ENCODE assay signal across 9 cellular contexts in the genomic region with DNA sequence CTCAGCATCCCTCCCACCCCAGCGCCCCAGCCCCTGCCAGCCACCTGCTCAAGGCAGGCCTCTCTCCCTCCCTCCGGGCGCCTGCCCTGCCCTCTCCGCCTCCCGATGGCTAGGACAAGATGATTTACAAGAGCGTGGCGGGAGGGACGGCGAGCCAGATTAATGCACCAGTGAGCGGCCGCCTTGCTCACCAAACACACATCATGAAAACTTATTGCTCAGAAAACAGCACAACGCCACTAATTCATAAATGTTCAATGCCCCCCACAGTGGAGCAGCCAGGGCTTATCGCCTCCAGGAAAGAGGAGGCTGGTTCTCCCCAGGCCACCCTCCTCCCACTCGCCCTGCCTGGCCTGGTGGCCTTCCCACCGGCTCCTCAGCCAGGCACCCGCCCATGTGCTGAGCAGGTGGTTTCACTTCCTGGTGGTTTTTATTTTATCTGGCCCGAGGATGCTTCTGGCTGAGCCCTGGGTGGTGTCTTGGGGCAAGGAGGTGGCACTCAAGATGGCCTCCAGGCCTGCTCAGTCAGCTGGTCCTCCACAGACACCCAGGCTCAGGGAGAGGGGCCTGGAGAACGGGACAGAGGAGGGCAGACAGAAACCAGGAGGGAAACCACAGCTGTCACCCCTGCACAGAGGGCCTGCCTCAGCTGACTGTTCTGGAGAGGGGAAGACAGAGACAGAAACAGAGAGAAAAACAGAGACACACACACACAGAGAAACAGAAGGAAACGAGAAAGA.
A peak's percentile ranks its signal among the peaks of the same experiment; 100 is the strongest.
DNase-seq lines count a peak whose midpoint lies in the region; ATAC-seq and TF ChIP-seq lines count a peak whose summit lies in the region.
"Had no signal": no experiment of that assay in that cellular context is flagged by ENCODE, and none has a peak within 500 bp of the region (broad histone marks: within the 10 kb centered on the region; RNA-seq: fewer than 3 reads in every experiment).

No MANE protein-coding gene starts in this region.

- TF ChIP-seq POLR2A in thyroid gland (IDR thresholded peaks at IDR 0.05), result no peak

- peak overlapping the region; percentile 4 for H3K4me3 Mint-ChIP-seq in activated naive CD4-positive, alpha-beta T cell treated with anti-CD3 and anti-CD28 coated beads, Interleukin-2, amount 50 U/mL, for 24 hours

- H3K27ac Mint-ChIP-seq in activated naive CD4-positive, alpha-beta T cell treated with anti-CD3 and anti-CD28 coated beads, Interleukin-2, amount 50 U/mL, for 24 hours, result peak overlapping the region; percentile 0
- no peak overlapping the region for H3K27ac Mint-ChIP-seq in activated naive CD4-positive, alpha-beta T cell treated with anti-CD3 and anti-CD28 coated beads, Interleukin-2, amount 50 U/mL, for 72 hours

- H3K4me1 ChIP-seq in thyroid gland, result peaks cover 0 to 14% of the 10 kb centered on the region in 2 donors

- ATAC-seq in HG03280 (IDR thresholded peaks at IDR 0.05; ENCODE audit: unreplicated experiment), result peak; percentile 50
- peak; percentile 18 to 39 for ATAC-seq in activated naive CD4-positive, alpha-beta T cell treated with anti-CD3 and anti-CD28 coated beads, Interleukin-2, amount 50 U/mL, for 72 hours
- ATAC-seq in GM21390 (IDR thresholded peaks at IDR 0.05; ENCODE audit: unreplicated experiment), result no peak

- no peaks in the 10 kb centered on the region for H3K9me3 ChIP-seq in thyroid gland

- intact Hi-C loops in thyroid gland (cut with DNase I), result no loop called here

- H3K4me3 ChIP-seq in thyroid gland (replicated peaks in 1 of 3), result no peak overlapping the region

- 69 to 81% methylated on average over 16 to 19 of the region's 19 CpGs for WGBS in thyroid gland, 2 donors

- H3K36me3 ChIP-seq in thyroid gland, result no peaks in the 10 kb centered on the region

- no peaks in the 10 kb centered on the region for H3K9me3 Mint-ChIP-seq in activated naive CD4-positive, alpha-beta T cell treated with anti-CD3 and anti-CD28 coated beads, Interleukin-2, amount 50 U/mL, for 24 hours
- H3K9me3 Mint-ChIP-seq in activated naive CD4-positive, alpha-beta T cell treated with anti-CD3 and anti-CD28 coated beads, Interleukin-2, amount 50 U/mL, for 72 hours, result no peaks in the 10 kb centered on the region

- peaks cover 2% of the 10 kb centered on the region for H3K36me3 Mint-ChIP-seq in activated naive CD4-positive, alpha-beta T cell treated with anti-CD3 and anti-CD28 coated beads, Interleukin-2, amount 50 U/mL, for 24 hours
- peaks cover 0 to 6% of the 10 kb centered on the region in 2 donors for H3K36me3 Mint-ChIP-seq in activated naive CD4-positive, alpha-beta T cell treated with anti-CD3 and anti-CD28 coated beads, Interleukin-2, amount 50 U/mL, for 72 hours

- H3K27me3 ChIP-seq in thyroid gland, result no peaks in the 10 kb centered on the region

- no peaks in the 10 kb centered on the region for H3K27me3 Mint-ChIP-seq in activated naive CD4-positive, alpha-beta T cell treated with anti-CD3 and anti-CD28 coated beads, Interleukin-2, amount 50 U/mL, for 24 hours

- H3K4me1 Mint-ChIP-seq in activated naive CD4-positive, alpha-beta T cell treated with anti-CD3 and anti-CD28 coated beads, Interleukin-2, amount 50 U/mL, for 24 hours, result peaks cover 42% of the 10 kb centered on the region

- TF ChIP-seq CTCF in thyroid gland (IDR thresholded peaks at IDR 0.05), result no peak

- DNase-seq in activated naive CD4-positive, alpha-beta T cell treated with Interleukin-2 at 50 U/mL for 16 hours, result no peak
- no peak for DNase-seq in activated naive CD4-positive, alpha-beta T cell treated with anti-CD3 and anti-CD28 coated beads, Interleukin-2, amount 50 U/mL, for 72 hours (ENCODE audit: low spot score in 2 of 2)
- peak; percentile 8 to 10 for DNase-seq in thyroid gland
- DNase-seq in COLO668 (lab: John Stamatoyannopoulos, UW; ENCODE audit: unreplicated experiment), result no peak
- no peak for DNase-seq in DMS53 (lab: John Stamatoyannopoulos, UW)
- DNase-seq: DMS79 had no signal

- H3K27ac ChIP-seq in thyroid gland, result no peak overlapping the region

Comparison
In these comparisons a context has a peak if more than half of its experiments do, and no peak if none do; other contexts are left out.
1. DNase-seq: peak in thyroid gland (2 of 2); none in activated naive CD4-positive, alpha-beta T cell treated with Interleukin-2 at 50 U/mL for 16 hours (single experiment), activated naive CD4-positive, alpha-beta T cell treated with anti-CD3 and anti-CD28 coated beads, Interleukin-2, amount 50 U/mL, for 72 hours (0 of 2), COLO668 (single experiment) and DMS53 (single experiment).